In the genomic region with DNA sequence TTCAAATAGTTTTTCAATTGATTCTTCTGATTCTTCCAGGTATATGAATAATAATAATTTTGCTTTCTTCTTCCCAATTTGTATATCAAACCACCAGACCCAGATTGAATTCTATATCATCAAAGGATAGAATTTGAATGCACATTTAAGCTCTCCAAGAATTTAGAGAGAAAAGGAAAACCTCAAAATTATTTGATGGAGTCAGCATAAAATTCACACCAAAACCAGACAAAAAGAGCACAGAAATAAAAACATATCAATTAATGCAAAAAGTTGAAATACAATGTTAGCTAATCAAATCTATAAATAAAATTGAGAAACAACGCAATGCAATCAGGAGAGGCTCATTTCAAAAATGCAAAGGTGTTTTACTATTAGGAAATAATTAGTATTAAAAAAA, we compare ENCODE assay signal across 8 cellular contexts.
"Had no signal": no experiment of that assay in that cellular context is flagged by ENCODE, and none has a peak within 500 bp of the region (broad histone marks: within the 10 kb centered on the region; RNA-seq: fewer than 3 reads in every experiment).

No MANE protein-coding gene starts in this region.

- FAIRE-seq: G401.6, GM12878, GM12891, GM12892, GM18507, GM19239 had no signal

- ATAC-seq: GM12878 had no signal

- DNase-seq: GDM1, GF-D8 had no signal

- H3K4me3 ChIP-seq: GM12878 had no signal
